In the genomic region with DNA sequence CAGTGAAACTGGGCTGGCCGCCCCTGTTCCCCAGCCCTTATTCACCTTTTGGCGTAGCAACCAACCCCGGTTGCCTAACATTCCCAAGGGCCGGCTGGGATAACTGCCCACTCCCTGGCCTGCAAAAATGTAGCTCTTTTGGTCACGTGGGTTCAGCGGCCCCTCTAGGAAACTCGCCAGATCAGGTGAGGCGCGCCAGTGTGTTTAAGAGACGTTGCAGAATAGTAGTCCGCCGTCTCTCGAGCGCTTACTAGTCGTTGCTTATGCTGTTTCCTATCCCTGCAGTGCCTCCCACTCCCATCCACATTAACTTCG, we compare ENCODE assay signal across 8 cellular contexts. TPM values are rescaled to one million over a fixed set of nuclear protein-coding genes. Genes with fewer than 3 reads are reported as not detected.
A peak's percentile ranks its signal among the peaks of the same experiment; 100 is the strongest.
DNase-seq lines count a peak whose midpoint lies in the region; ATAC-seq and TF ChIP-seq lines count a peak whose summit lies in the region.

No MANE protein-coding gene starts in this region.

- peak overlapping the region; percentile 77 for H3K4me2 ChIP-seq in Karpas-422 (ENCODE audit: low read depth, low read length, poor library complexity, severe bottlenecking)

- H3K27ac ChIP-seq in Karpas-422 (ENCODE audit: low read length) (peak overlapping the region; percentile 91), cardiac muscle cell (peak overlapping the region; percentile 96), ovary (peak overlapping the region; percentile 94 to 99), tibial nerve (peak overlapping the region; percentile 99 to 100 (median 99))

- ATAC-seq in GM18511 (IDR thresholded peaks at IDR 0.05; ENCODE audit: unreplicated experiment): peak; percentile 13
- no peak for ATAC-seq in activated naive CD8-positive, alpha-beta T cell treated with anti-CD3 and anti-CD28 coated beads, Interleukin-2, amount 10 ng/mL, durations not matched to agents 7 days and 5 days (ENCODE audit: low read depth)

- H4K20me1 ChIP-seq in Karpas-422 (ENCODE audit: insufficient read depth, low read depth, low read length): peaks cover 20% of the 10 kb centered on the region

- H3K4me1 ChIP-seq in Karpas-422 (ENCODE audit: low read length) (peaks cover 44% of the 10 kb centered on the region), cardiac muscle cell (ENCODE audit: low read depth) (peaks cover 15% of the 10 kb centered on the region), ovary (ENCODE audit: insufficient read depth) (peaks cover 8% of the 10 kb centered on the region), tibial nerve (peaks cover 6 to 36% (median 18%) of the 10 kb centered on the region in 4 donors)

- intact Hi-C loops in ovary (cut with DNase I): no loop called here

- no peak for TF ChIP-seq POLR2A in ovary (IDR thresholded peaks at IDR 0.05)
- no peak for TF ChIP-seq POLR2A in tibial nerve (IDR thresholded peaks at IDR 0.05)

- 0% methylated on average over 16 of the region's 16 CpGs for WGBS in ovary, 3 donors
- 0 to 1% methylated on average over 16 of the region's 16 CpGs for WGBS in tibial nerve, 2 donors

- peak overlapping the region; percentile 95 for H3K4me3 Mint-ChIP-seq in activated naive CD8-positive, alpha-beta T cell treated with anti-CD3 and anti-CD28 coated beads, Interleukin-2, amount 10 ng/mL, durations not matched to agents 7 days and 5 days

- H3K27me3 Mint-ChIP-seq in activated naive CD8-positive, alpha-beta T cell treated with anti-CD3 and anti-CD28 coated beads, Interleukin-2, amount 10 ng/mL, durations not matched to agents 7 days and 5 days: no peaks in the 10 kb centered on the region

- H3K4me3 ChIP-seq in Karpas-422 (ENCODE audit: low read length) (peak overlapping the region; percentile 73), cardiac muscle cell (peak overlapping the region; percentile 92), ovary (peak overlapping the region; percentile 96), tibial nerve (peak overlapping the region; percentile 71 to 96 (median 90))

- POLR2A ChIA-PET in activated naive CD8-positive, alpha-beta T cell treated with anti-CD3 and anti-CD28 coated beads, Interleukin-2, amount 10 ng/mL, durations not matched to agents 7 days and 5 days (lab: Charles Lee): interaction anchor here (1.2 to 5.0 kb wide), 16 partner anchors 9 to 1662 kb away, joined by 3 to 55 read pairs (median 10); a partner anchor contains a TSS

- H3K9me3 Mint-ChIP-seq in activated naive CD8-positive, alpha-beta T cell treated with anti-CD3 and anti-CD28 coated beads, Interleukin-2, amount 10 ng/mL, durations not matched to agents 7 days and 5 days: no peaks in the 10 kb centered on the region

- TF ChIP-seq EP300 in ovary (IDR thresholded peaks at IDR 0.05) (no peak), tibial nerve (IDR thresholded peaks at IDR 0.05) (no peak)

- peaks cover 21% of the 10 kb centered on the region for H3K36me3 Mint-ChIP-seq in activated naive CD8-positive, alpha-beta T cell treated with anti-CD3 and anti-CD28 coated beads, Interleukin-2, amount 10 ng/mL, durations not matched to agents 7 days and 5 days

- H3K36me3 ChIP-seq in Karpas-422 (ENCODE audit: insufficient read depth, low read length) (peaks cover 35% of the 10 kb centered on the region), cardiac muscle cell (peaks cover 11% of the 10 kb centered on the region), ovary (no peaks in the 10 kb centered on the region), tibial nerve (peaks cover 0 to 18% (median 0%) of the 10 kb centered on the region in 3 donors)

- H3K27me3 ChIP-seq in Karpas-422 (ENCODE audit: low read length): no peaks in the 10 kb centered on the region
- H3K27me3 ChIP-seq in cardiac muscle cell: no peaks in the 10 kb centered on the region
- H3K27me3 ChIP-seq in ovary: no peaks in the 10 kb centered on the region
- no peaks in the 10 kb centered on the region for H3K27me3 ChIP-seq in tibial nerve

- H3K9ac ChIP-seq in Karpas-422 (ENCODE audit: low read length): peak overlapping the region; percentile 90

- no peaks in the 10 kb centered on the region for H3K9me2 ChIP-seq in Karpas-422 (replicated peaks; ENCODE audit: insufficient read depth, low read length)

- H3K27ac Mint-ChIP-seq in activated naive CD8-positive, alpha-beta T cell treated with anti-CD3 and anti-CD28 coated beads, Interleukin-2, amount 10 ng/mL, durations not matched to agents 7 days and 5 days: peak overlapping the region; percentile 100

- DNase-seq in Karpas-422 (peak; percentile 94), SHP77 (lab: John Stamatoyannopoulos, UW) (peak; percentile 37 to 68), cardiac muscle cell (ENCODE audit: low read depth in 1 of 2, low spot score in 1 of 2) (peak; percentile 72 to 81), ovary (peak; percentile 73 to 82 (median 80)), tibial nerve (ENCODE audit: low spot score in 2 of 2) (peak; percentile 55 to 61), cortex of kidney (lab: John Stamatoyannopoulos, UW) (no peak)
- DNase-seq in activated naive CD8-positive, alpha-beta T cell treated with anti-CD3 and anti-CD28 coated beads, Interleukin-2, amount 10 ng/mL, durations not matched to agents 7 days and 5 days: no peak

- H2AFZ ChIP-seq in Karpas-422 (ENCODE audit: low read length): peak overlapping the region; percentile 88

- H3K79me2 ChIP-seq in Karpas-422 (ENCODE audit: low read length): peaks cover 89% of the 10 kb centered on the region

- TF ChIP-seq CTCF in cardiac muscle cell (IDR thresholded peaks at IDR 0.05; ENCODE audit: low read depth, low read length): no peak
- no peak for TF ChIP-seq CTCF in ovary (IDR thresholded peaks at IDR 0.05)
- no peak for TF ChIP-seq CTCF in tibial nerve (IDR thresholded peaks at IDR 0.05)

- H3K4me1 Mint-ChIP-seq in activated naive CD8-positive, alpha-beta T cell treated with anti-CD3 and anti-CD28 coated beads, Interleukin-2, amount 10 ng/mL, durations not matched to agents 7 days and 5 days: peaks cover 40% of the 10 kb centered on the region

- no peaks in the 10 kb centered on the region for H3K9me3 ChIP-seq in Karpas-422 (ENCODE audit: low read length)
- no peaks in the 10 kb centered on the region for H3K9me3 ChIP-seq in cardiac muscle cell (ENCODE audit: low read depth)
- no peaks in the 10 kb centered on the region for H3K9me3 ChIP-seq in ovary
- H3K9me3 ChIP-seq in tibial nerve: no peaks in the 10 kb centered on the region

RNA-seq across cellular contexts. Expression of a gene that starts 0.6 kb away (rescaled TPM):
- total RNA-seq in Karpas-422 (2014; rRNA removed; shearing (Covaris generic); ENCODE audit: low replicate concordance): 140 and 190 TPM in 2 replicates
- 100 to 1,000 TPM; 101 to 106 TPM for total RNA-seq in activated naive CD8-positive, alpha-beta T cell treated with anti-CD3 and anti-CD28 coated beads, Interleukin-2, amount 10 ng/mL, durations not matched to agents 7 days and 5 days
- total RNA-seq in cardiac muscle cell: 46.0 and 75.6 TPM in 2 replicates
- 57.1 and 81.1 TPM in 2 replicates for polyA plus RNA-seq in cardiac muscle cell
- total RNA-seq in ovary: 10 to 100 TPM; 43.2 to 64.7 (median 48.0) TPM
- 10 to 100 TPM; 28.8 to 40.2 TPM for polyA plus RNA-seq in ovary
- 10 to 100 TPM; 48.9 to 58.0 (median 52.1) TPM for total RNA-seq in tibial nerve

RNA-seq across cellular contexts. Expression of a gene that starts 1.3 kb away (rescaled TPM):
- total RNA-seq in Karpas-422 (2014; rRNA removed; shearing (Covaris generic); ENCODE audit: low replicate concordance): 97.0 and 224 TPM in 2 replicates
- total RNA-seq in activated naive CD8-positive, alpha-beta T cell treated with anti-CD3 and anti-CD28 coated beads, Interleukin-2, amount 10 ng/mL, durations not matched to agents 7 days and 5 days: 10 to 100 TPM; 57.3 to 59.9 TPM
- total RNA-seq in cardiac muscle cell: 17.0 and 29.1 TPM in 2 replicates
- polyA plus RNA-seq in cardiac muscle cell: 13.4 and 23.4 TPM in 2 replicates
- 10 to 100 TPM; 19.6 to 31.7 (median 22.6) TPM for total RNA-seq in ovary
- polyA plus RNA-seq in ovary: 10 to 100 TPM; 16.7 to 21.3 TPM
- 10 to 100 TPM; 46.1 to 91.8 (median 54.3) TPM for total RNA-seq in tibial nerve

Comparison
In these comparisons a context has a peak if more than half of its experiments do, and no peak if none do; other contexts are left out.
1. DNase-seq: peak in Karpas-422 (single experiment), SHP77 (2 of 2), cardiac muscle cell (2 of 2), ovary (5 of 5) and tibial nerve (2 of 2); none in activated naive CD8-positive, alpha-beta T cell treated with anti-CD3 and anti-CD28 coated beads, Interleukin-2, amount 10 ng/mL, durations not matched to agents 7 days and 5 days (single experiment) and cortex of kidney (single experiment).
2. Peak in every context shown above with its lines, with median percentiles within 50 percentile points of each other: H3K27ac ChIP-seq and H3K4me3 ChIP-seq.